In genomic region chrX:149540133-149540620, GRCh38 we compare ENCODE assay signal across 2 cellular contexts.
TF ChIP-seq lines count a peak whose summit lies in the region.

No MANE protein-coding gene starts in this region.

TF ChIP-seq in GM23338, 12 proteins besides CTCF, POLR2A, EP300 and RAD21 (continued from another document):
- TF ChIP-seq, protein P1, sequence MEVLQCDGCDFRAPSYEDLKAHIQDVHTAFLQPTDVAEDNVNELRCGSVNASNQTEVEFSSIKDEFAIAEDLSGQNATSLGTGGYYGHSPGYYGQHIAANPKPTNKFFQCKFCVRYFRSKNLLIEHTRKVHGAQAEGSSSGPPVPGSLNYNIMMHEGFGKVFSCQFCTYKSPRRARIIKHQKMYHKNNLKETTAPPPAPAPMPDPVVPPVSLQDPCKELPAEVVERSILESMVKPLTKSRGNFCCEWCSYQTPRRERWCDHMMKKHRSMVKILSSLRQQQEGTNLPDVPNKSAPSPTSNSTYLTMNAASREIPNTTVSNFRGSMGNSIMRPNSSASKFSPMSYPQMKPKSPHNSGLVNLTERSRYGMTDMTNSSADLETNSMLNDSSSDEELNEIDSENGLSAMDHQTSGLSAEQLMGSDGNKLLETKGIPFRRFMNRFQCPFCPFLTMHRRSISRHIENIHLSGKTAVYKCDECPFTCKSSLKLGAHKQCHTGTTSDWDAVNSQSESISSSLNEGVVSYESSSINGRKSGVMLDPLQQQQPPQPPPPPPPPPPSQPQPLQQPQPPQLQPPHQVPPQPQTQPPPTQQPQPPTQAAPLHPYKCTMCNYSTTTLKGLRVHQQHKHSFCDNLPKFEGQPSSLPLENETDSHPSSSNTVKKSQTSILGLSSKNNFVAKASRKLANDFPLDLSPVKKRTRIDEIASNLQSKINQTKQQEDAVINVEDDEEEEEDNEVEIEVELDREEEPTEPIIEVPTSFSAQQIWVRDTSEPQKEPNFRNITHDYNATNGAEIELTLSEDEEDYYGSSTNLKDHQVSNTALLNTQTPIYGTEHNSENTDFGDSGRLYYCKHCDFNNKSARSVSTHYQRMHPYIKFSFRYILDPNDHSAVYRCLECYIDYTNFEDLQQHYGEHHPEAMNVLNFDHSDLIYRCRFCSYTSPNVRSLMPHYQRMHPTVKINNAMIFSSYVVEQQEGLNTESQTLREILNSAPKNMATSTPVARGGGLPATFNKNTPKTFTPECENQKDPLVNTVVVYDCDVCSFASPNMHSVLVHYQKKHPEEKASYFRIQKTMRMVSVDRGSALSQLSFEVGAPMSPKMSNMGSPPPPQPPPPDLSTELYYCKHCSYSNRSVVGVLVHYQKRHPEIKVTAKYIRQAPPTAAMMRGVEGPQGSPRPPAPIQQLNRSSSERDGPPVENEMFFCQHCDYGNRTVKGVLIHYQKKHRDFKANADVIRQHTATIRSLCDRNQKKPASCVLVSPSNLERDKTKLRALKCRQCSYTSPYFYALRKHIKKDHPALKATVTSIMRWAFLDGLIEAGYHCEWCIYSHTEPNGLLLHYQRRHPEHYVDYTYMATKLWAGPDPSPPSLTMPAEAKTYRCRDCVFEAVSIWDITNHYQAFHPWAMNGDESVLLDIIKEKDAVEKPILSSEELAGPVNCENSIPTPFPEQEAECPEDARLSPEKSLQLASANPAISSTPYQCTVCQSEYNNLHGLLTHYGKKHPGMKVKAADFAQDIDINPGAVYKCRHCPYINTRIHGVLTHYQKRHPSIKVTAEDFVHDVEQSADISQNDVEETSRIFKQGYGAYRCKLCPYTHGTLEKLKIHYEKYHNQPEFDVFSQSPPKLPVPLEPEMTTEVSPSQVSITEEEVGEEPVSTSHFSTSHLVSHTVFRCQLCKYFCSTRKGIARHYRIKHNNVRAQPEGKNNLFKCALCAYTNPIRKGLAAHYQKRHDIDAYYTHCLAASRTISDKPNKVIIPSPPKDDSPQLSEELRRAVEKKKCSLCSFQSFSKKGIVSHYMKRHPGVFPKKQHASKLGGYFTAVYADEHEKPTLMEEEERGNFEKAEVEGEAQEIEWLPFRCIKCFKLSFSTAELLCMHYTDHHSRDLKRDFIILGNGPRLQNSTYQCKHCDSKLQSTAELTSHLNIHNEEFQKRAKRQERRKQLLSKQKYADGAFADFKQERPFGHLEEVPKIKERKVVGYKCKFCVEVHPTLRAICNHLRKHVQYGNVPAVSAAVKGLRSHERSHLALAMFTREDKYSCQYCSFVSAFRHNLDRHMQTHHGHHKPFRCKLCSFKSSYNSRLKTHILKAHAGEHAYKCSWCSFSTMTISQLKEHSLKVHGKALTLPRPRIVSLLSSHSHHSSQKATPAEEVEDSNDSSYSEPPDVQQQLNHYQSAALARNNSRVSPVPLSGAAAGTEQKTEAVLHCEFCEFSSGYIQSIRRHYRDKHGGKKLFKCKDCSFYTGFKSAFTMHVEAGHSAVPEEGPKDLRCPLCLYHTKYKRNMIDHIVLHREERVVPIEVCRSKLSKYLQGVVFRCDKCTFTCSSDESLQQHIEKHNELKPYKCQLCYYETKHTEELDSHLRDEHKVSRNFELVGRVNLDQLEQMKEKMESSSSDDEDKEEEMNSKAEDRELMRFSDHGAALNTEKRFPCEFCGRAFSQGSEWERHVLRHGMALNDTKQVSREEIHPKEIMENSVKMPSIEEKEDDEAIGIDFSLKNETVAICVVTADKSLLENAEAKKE (CRISPR knock-in tag; IDR thresholded peaks at IDR 0.05) = no peak
- TF ChIP-seq, protein P2, sequence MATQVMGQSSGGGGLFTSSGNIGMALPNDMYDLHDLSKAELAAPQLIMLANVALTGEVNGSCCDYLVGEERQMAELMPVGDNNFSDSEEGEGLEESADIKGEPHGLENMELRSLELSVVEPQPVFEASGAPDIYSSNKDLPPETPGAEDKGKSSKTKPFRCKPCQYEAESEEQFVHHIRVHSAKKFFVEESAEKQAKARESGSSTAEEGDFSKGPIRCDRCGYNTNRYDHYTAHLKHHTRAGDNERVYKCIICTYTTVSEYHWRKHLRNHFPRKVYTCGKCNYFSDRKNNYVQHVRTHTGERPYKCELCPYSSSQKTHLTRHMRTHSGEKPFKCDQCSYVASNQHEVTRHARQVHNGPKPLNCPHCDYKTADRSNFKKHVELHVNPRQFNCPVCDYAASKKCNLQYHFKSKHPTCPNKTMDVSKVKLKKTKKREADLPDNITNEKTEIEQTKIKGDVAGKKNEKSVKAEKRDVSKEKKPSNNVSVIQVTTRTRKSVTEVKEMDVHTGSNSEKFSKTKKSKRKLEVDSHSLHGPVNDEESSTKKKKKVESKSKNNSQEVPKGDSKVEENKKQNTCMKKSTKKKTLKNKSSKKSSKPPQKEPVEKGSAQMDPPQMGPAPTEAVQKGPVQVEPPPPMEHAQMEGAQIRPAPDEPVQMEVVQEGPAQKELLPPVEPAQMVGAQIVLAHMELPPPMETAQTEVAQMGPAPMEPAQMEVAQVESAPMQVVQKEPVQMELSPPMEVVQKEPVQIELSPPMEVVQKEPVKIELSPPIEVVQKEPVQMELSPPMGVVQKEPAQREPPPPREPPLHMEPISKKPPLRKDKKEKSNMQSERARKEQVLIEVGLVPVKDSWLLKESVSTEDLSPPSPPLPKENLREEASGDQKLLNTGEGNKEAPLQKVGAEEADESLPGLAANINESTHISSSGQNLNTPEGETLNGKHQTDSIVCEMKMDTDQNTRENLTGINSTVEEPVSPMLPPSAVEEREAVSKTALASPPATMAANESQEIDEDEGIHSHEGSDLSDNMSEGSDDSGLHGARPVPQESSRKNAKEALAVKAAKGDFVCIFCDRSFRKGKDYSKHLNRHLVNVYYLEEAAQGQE (IDR thresholded peaks at IDR 0.05; ENCODE audit: unreplicated experiment) = no peak
- TF ChIP-seq ZNF114 (CRISPR knock-in tag; IDR thresholded peaks at IDR 0.05) = no peak
- no peak for TF ChIP-seq EZH2 (IDR thresholded peaks at IDR 0.05; ENCODE audit: low read depth, unreplicated experiment)
- no peak for TF ChIP-seq ZNF331 (CRISPR knock-in tag; IDR thresholded peaks at IDR 0.05; ENCODE audit: low read depth)
- no peak for TF ChIP-seq ETS1 (IDR thresholded peaks at IDR 0.05)

TF ChIP-seq in SK-N-SH treated with all-trans-retinoic acid at 6 μM for 48 hours, 23 proteins besides CTCF, POLR2A, EP300 and RAD21 (continued from another document):
- TF ChIP-seq ZC3H10 (CRISPR knock-in tag; IDR thresholded peaks at IDR 0.05) = no peak
- TF ChIP-seq CSDC2 (CRISPR knock-in tag; IDR thresholded peaks at IDR 0.05) = no peak
- no peak for TF ChIP-seq SNAI2 (CRISPR knock-in tag; IDR thresholded peaks at IDR 0.05)
- no peak for TF ChIP-seq POU6F1 (CRISPR knock-in tag; IDR thresholded peaks at IDR 0.05; ENCODE audit: borderline replicate concordance, low read depth)
- no peak for TF ChIP-seq TSHZ2 (CRISPR knock-in tag; IDR thresholded peaks at IDR 0.05)
- TF ChIP-seq ZNF8 (CRISPR knock-in tag; IDR thresholded peaks at IDR 0.05) = no peak
- TF ChIP-seq ESRRG (CRISPR knock-in tag; IDR thresholded peaks at IDR 0.05) = no peak
- TF ChIP-seq TCF4 (CRISPR knock-in tag; IDR thresholded peaks at IDR 0.05; ENCODE audit: borderline replicate concordance) = no peak
- TF ChIP-seq TOX (CRISPR knock-in tag; IDR thresholded peaks at IDR 0.05; ENCODE audit: borderline replicate concordance) = no peak
